In the genomic region with DNA sequence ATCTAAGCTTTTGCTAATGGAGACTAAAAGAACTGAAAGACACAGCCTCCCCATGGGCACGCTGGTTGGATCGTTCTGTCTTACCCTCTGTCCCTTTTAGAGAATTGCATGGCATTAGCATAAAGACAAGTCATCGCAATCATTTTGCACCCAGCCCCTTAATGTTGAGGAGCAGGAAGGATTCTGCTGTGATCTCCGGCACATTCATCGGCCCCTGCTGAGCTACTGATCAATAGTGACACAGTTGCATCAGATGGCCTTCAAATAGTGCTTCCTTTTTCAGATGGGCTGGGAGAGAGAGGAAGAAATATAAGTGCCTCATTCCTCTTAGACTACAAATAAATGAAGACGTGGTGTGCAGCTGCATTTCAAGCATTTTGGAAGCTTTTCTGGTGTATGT, we compare ENCODE assay signal across 1 cellular context.
TF ChIP-seq lines count a peak whose summit lies in the region.

No MANE protein-coding gene starts in this region.

TF ChIP-seq in WTC11, 78 proteins besides CTCF, POLR2A, EP300 and RAD21 (continued from another document):
- no peak for TF ChIP-seq ELF4 (CRISPR knock-in tag; IDR thresholded peaks at IDR 0.05; ENCODE audit: low read depth)
- TF ChIP-seq SMAD4 (CRISPR knock-in tag; IDR thresholded peaks at IDR 0.05) = 0 out of 2 replicates have a peak, but pooled peaks have one; percentile 22
- TF ChIP-seq TEAD1 (CRISPR knock-in tag; IDR thresholded peaks at IDR 0.05) = 0 out of 2 replicates have a peak, but pooled peaks have one; percentile 61
- no peak for TF ChIP-seq KAT7 (CRISPR knock-in tag; IDR thresholded peaks at IDR 0.05; ENCODE audit: borderline replicate concordance)
- TF ChIP-seq TCF7 (CRISPR knock-in tag; IDR thresholded peaks at IDR 0.05; ENCODE audit: low read depth) = no peak
- TF ChIP-seq HMGA2 (CRISPR knock-in tag; IDR thresholded peaks at IDR 0.05) = no peak
- TF ChIP-seq, protein P1, sequence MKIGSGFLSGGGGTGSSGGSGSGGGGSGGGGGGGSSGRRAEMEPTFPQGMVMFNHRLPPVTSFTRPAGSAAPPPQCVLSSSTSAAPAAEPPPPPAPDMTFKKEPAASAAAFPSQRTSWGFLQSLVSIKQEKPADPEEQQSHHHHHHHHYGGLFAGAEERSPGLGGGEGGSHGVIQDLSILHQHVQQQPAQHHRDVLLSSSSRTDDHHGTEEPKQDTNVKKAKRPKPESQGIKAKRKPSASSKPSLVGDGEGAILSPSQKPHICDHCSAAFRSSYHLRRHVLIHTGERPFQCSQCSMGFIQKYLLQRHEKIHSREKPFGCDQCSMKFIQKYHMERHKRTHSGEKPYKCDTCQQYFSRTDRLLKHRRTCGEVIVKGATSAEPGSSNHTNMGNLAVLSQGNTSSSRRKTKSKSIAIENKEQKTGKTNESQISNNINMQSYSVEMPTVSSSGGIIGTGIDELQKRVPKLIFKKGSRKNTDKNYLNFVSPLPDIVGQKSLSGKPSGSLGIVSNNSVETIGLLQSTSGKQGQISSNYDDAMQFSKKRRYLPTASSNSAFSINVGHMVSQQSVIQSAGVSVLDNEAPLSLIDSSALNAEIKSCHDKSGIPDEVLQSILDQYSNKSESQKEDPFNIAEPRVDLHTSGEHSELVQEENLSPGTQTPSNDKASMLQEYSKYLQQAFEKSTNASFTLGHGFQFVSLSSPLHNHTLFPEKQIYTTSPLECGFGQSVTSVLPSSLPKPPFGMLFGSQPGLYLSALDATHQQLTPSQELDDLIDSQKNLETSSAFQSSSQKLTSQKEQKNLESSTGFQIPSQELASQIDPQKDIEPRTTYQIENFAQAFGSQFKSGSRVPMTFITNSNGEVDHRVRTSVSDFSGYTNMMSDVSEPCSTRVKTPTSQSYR (CRISPR knock-in tag; IDR thresholded peaks at IDR 0.05) = 0 out of 2 replicates have a peak, but pooled peaks have one; percentile 16
- TF ChIP-seq ZNF671 (CRISPR knock-in tag; IDR thresholded peaks at IDR 0.05) = 0 out of 2 replicates have a peak, but pooled peaks have one; percentile 11
